In genomic region chr1:27366113-27366410, GRCh38 we compare ENCODE assay signal across 1 cellular context.
TF ChIP-seq lines count a peak whose summit lies in the region.

No MANE protein-coding gene starts in this region.

TF ChIP-seq in K562, 482 proteins besides CTCF, POLR2A, EP300 and RAD21:
- TF ChIP-seq AFF4 (CRISPR knock-in tag; IDR thresholded peaks at IDR 0.05) (0 out of 2 replicates have a peak, but pooled peaks have one; percentile 19), FOXP1 (CRISPR knock-in tag; IDR thresholded peaks at IDR 0.05) (no peak), PCBP1 (IDR thresholded peaks at IDR 0.05; ENCODE audit: low read depth, low read length, poor library complexity, severe bottlenecking) (peak; percentile 17), ZNF76 (CRISPR knock-in tag; IDR thresholded peaks at IDR 0.05; ENCODE audit: borderline replicate concordance) (0 out of 2 replicates have a peak, but pooled peaks have one; percentile 28), ZKSCAN8 (CRISPR knock-in tag; IDR thresholded peaks at IDR 0.05) (no peak), PURB (CRISPR knock-in tag; IDR thresholded peaks at IDR 0.05; ENCODE audit: low read depth) (no peak), USF2 (CRISPR knock-in tag; IDR thresholded peaks at IDR 0.05) (no peak), TAF1 (IDR thresholded peaks at IDR 0.05; ENCODE audit: control insufficient read depth, extremely low read depth, insufficient read depth, low read length, severe bottlenecking) (peak; percentile 49), GTF2A2 (tag; IDR thresholded peaks at IDR 0.05) (no peak), KAT7 (CRISPR knock-in tag; IDR thresholded peaks at IDR 0.05; ENCODE audit: borderline replicate concordance) (0 out of 2 replicates have a peak, but pooled peaks have one; percentile 26), SRSF1 (IDR thresholded peaks at IDR 0.05; ENCODE audit: low read depth, low read length) (no peak), ZMIZ1 (IDR thresholded peaks at IDR 0.05; ENCODE audit: low read depth in 2 of 2, low read length in 2 of 2) (0 out of 4 replicates have a peak, but pooled peaks of 1 of the 2 experiments have one; percentile 12), EGR1 (conservative IDR thresholded peaks at IDR 0.05) (peak; percentile 86), ZBTB7A (IDR thresholded peaks at IDR 0.05; ENCODE audit: borderline replicate concordance, control insufficient read depth, low read depth, low read length) (peak; percentile 10; the same call in 1 of the 2 replicates), E2F6 (IDR thresholded peaks at IDR 0.05; ENCODE audit: borderline replicate concordance in 1 of 2, extremely low read depth in 1 of 2, insufficient read depth in 1 of 2, insufficient read length in 1 of 2, low read depth in 1 of 2, low read length in 1 of 2, poor library complexity in 1 of 2, severe bottlenecking in 1 of 2) (peak in 1 of 2 experiments; percentile 11), ETV6 (IDR thresholded peaks at IDR 0.05; ENCODE audit: borderline replicate concordance in 1 of 2, low read depth in 2 of 2, low read length in 1 of 2) (no peak), ETV6 (CRISPR knock-in tag; IDR thresholded peaks at IDR 0.05; ENCODE audit: borderline replicate concordance) (no peak), PHF8 (IDR thresholded peaks at IDR 0.05; ENCODE audit: borderline replicate concordance, low read length) (peak; percentile 60; the same call in 1 of the 2 replicates), TEAD1 (CRISPR knock-in tag; IDR thresholded peaks at IDR 0.05) (0 out of 4 replicates have a peak, but pooled peaks of 1 of the 2 experiments have one; percentile 4), CHD1 (IDR thresholded peaks at IDR 0.05; ENCODE audit: low read length) (peak; percentile 28), MTA1 (IDR thresholded peaks at IDR 0.05; ENCODE audit: borderline replicate concordance) (no peak), RBFOX2 (IDR thresholded peaks at IDR 0.05; ENCODE audit: low read depth, low read length) (peak; percentile 65), FIP1L1 (IDR thresholded peaks at IDR 0.05; ENCODE audit: low read depth, low read length, poor library complexity, severe bottlenecking) (peak; percentile 68), SAFB2 (IDR thresholded peaks at IDR 0.05; ENCODE audit: borderline replicate concordance, low read depth, low read length, severe bottlenecking) (no peak), CREB1 (IDR thresholded peaks at IDR 0.05) (no peak; the same call in 1 of the 2 replicates), CREB1 (CRISPR knock-in tag; IDR thresholded peaks at IDR 0.05) (0 out of 2 replicates have a peak, but pooled peaks have one; percentile 38), ZNF764 (CRISPR knock-in tag; IDR thresholded peaks at IDR 0.05; ENCODE audit: low read depth) (no peak), BMI1 (IDR thresholded peaks at IDR 0.05; ENCODE audit: low read length) (no peak), SIN3A (IDR thresholded peaks at IDR 0.05; ENCODE audit: borderline replicate concordance in 2 of 2, control insufficient read depth in 1 of 2, low read depth in 2 of 2, low read length in 2 of 2) (0 out of 4 replicates have a peak, but pooled peaks of 1 of the 2 experiments have one; percentile 1), MEIS2 (IDR thresholded peaks at IDR 0.05; ENCODE audit: partially characterized antibody) (peak; percentile 56), ZZZ3 (IDR thresholded peaks at IDR 0.05) (no peak), HNRNPLL (IDR thresholded peaks at IDR 0.05; ENCODE audit: low read depth, low read length, poor library complexity, severe bottlenecking) (peak; percentile 96), ZFX (CRISPR knock-in tag; IDR thresholded peaks at IDR 0.05) (peak; percentile 57), HNRNPK (IDR thresholded peaks at IDR 0.05; ENCODE audit: low read depth, low read length, poor library complexity, severe bottlenecking) (no peak), ZBTB1 (CRISPR knock-in tag; IDR thresholded peaks at IDR 0.05; ENCODE audit: borderline replicate concordance, low read depth) (0 out of 2 replicates have a peak, but pooled peaks have one; percentile 12), CREB3 (tag; conservative IDR thresholded peaks at IDR 0.05; ENCODE audit: low read depth) (no peak), ZSCAN29 (IDR thresholded peaks at IDR 0.05) (peak; percentile 11; the same call in 1 of the 2 replicates), NRF1 (conservative IDR thresholded peaks at IDR 0.05 in 1 of 2, IDR thresholded peaks at IDR 0.05 in 1 of 2) (peak; percentile 88 to 90), ZNF512 (tag; IDR thresholded peaks at IDR 0.05) (no peak), CREM (IDR thresholded peaks at IDR 0.05; ENCODE audit: low read depth) (peak; percentile 61), UBTF (IDR thresholded peaks at IDR 0.05; ENCODE audit: borderline replicate concordance in 1 of 2, low read depth in 2 of 2, low read length in 2 of 2) (peak; percentile 72 to 87; a peak in 3 of 4 replicates), VEZF1 (CRISPR knock-in tag; IDR thresholded peaks at IDR 0.05) (peak; percentile 39; the same call in 1 of the 2 replicates), ZBED1 (IDR thresholded peaks at IDR 0.05) (0 out of 2 replicates have a peak, but pooled peaks have one; percentile 4), RFX5 (IDR thresholded peaks at IDR 0.05; ENCODE audit: low read depth, low read length) (peak; percentile 80)
